Comparison of ENCODE assay signal across 8 cellular contexts in the genomic region with DNA sequence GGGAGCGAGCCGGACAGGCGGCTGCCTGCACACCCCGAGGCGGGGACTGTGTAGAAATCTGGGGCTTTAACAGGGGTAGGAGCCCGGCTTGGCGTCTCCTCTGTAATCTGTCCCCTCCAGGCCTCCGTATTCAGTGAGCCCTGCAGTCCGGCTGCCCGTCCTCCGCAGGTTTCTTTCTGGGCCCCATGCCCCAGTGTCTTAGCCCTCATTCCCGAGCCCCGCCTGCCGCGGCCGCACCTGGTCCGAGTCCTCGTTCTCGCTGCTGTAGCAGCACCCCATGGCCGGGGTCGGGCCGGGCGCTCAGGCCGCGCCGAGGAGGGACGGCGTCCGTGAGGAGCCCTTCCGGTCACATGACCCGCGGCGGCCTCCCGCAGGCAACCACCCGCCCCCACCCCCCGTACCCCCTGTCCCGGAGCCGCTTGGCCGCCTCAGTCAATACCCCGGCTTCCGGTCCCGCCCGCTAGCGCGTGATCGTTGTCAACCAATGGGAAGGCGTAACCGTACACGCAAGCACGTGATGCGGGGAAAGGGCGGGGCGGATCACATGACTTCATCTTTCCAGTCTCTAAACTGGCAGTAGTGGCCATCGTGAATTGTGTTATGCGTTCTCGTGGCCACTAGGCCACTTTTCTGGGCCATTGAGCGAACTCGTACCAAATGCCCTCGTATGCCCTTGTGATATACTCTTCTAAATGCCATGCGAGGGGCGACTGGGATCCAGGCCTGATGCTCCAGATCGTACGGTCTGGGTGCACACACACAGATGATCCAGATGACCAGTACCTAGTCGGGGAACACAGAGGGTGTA. TPM values are rescaled to one million over a fixed set of nuclear protein-coding genes. Genes with fewer than 3 reads are reported as not detected.
DNase-seq lines count a peak whose midpoint lies in the region; ATAC-seq, FAIRE-seq and TF ChIP-seq lines count a peak whose summit lies in the region.

A gene (minus strand): TSS at position 352 of the 808 bp plus-strand sequence. CDS start 73 bp downstream, at position 279.

- DNase-seq in D721Med (ENCODE audit: insufficient read length, low spot score) = peak; percentile 85
- DNase-seq in HuH-7.5 (ENCODE audit: low spot score) = peak; percentile 74
- peak; percentile 99 for DNase-seq in OCI-LY7 (ENCODE audit: low spot score)
- peak; percentile 98 for DNase-seq in activated T-cell treated with anti-CD3 and anti-CD28 coated beads for 1 hour (ENCODE audit: low read depth)
- peak; percentile 99 for DNase-seq in endothelial cell of umbilical vein (ENCODE audit: low read depth, low spot score)
- peak; percentile 96 for DNase-seq in middle frontal gyrus (ENCODE audit: extremely low spot score, low spot score)
- DNase-seq in stimulated activated CD8-positive, alpha-beta memory T cell treated with anti-CD3 and anti-CD28 coated beads, Interleukin-2, amount 100 ng/mL, for 48 hours (ENCODE audit: low read depth in 2 of 2) = peak; percentile 94 to 98

- TF ChIP-seq CTCF in D721Med (IDR thresholded peaks at IDR 0.05; ENCODE audit: insufficient read depth, missing control alignments) (peak; percentile 16), OCI-LY7 (conservative IDR thresholded peaks at IDR 0.05; ENCODE audit: low read length) (peak; percentile 40), endothelial cell of umbilical vein (IDR thresholded peaks at IDR 0.05; ENCODE audit: extremely low read depth in 1 of 2, insufficient read depth in 1 of 2, low read depth in 1 of 2, low read length in 2 of 2) (peak; percentile 34 to 38)

- no peak for FAIRE-seq in D721Med (lab: Jason Lieb, UNC)
- FAIRE-seq in endothelial cell of umbilical vein (lab: Jason Lieb, UNC) = peak; percentile 98

- peak; percentile 82 for ATAC-seq in GM21515 (IDR thresholded peaks at IDR 0.05; ENCODE audit: unreplicated experiment)

- intact Hi-C loops in OCI-LY7 (cut with micrococcal nuclease; ENCODE audit: unreplicated experiment) (loop anchor here (1.0 kb wide), 2 partner anchors 9 to 23 kb away; a partner anchor contains a TSS), endothelial cell of umbilical vein (cut with micrococcal nuclease) (loop anchor here (1.0 to 2.0 kb wide), 3 partner anchors 9 to 62 kb away; a partner anchor contains a TSS)

- peak within 1 kb of the TSS; percentile 99 for H3K9ac ChIP-seq in endothelial cell of umbilical vein (replicated peaks; ENCODE audit: extremely low read depth, insufficient read depth, low read length)

- BruUV-seq in OCI-LY7 (replicated peaks; lab: Mats Ljungman, UMichigan) = no TSS peak
- TSS peak; percentile 59 for BruUV-seq in endothelial cell of umbilical vein (replicated peaks; lab: Mats Ljungman, UMichigan)

- CTCF ChIA-PET in OCI-LY7 (lab: Charles Lee; ENCODE audit: unreplicated experiment) (interaction anchor here (2.8 kb wide), 1 partner anchor 12 kb away, joined by 8 read pairs; no protein-coding TSS in a partner anchor), endothelial cell of umbilical vein (lab: Charles Lee) (interaction anchor here (1.0 to 2.2 kb wide), 3 partner anchors 13 to 328 kb away, joined by 3 to 7 read pairs (median 4); no protein-coding TSS in a partner anchor)

- H3K4me1 ChIP-seq in OCI-LY7 (ENCODE audit: insufficient read depth, low read length, poor library complexity, severe bottlenecking) = peaks cover 25% of the 10 kb centered on the region
- peaks cover 26% of the 10 kb centered on the region for H3K4me1 ChIP-seq in endothelial cell of umbilical vein (ENCODE audit: control insufficient read depth, extremely low read depth, insufficient read depth, low read length)

- peak within 1 kb of the TSS; percentile 71 for H3K27ac ChIP-seq in OCI-LY7 (ENCODE audit: low read depth, low read length, poor library complexity, severe bottlenecking)
- peak within 1 kb of the TSS; percentile 88 for H3K27ac ChIP-seq in endothelial cell of umbilical vein (ENCODE audit: insufficient read depth, low read depth, low read length)

- H3K36me3 ChIP-seq in OCI-LY7 (ENCODE audit: insufficient read depth, low read length) = peaks cover 33% of the 10 kb centered on the region
- H3K36me3 ChIP-seq in endothelial cell of umbilical vein (ENCODE audit: control insufficient read depth in 2 of 2, extremely low read depth in 1 of 2, insufficient read depth in 2 of 2, low read length in 2 of 2) = peaks cover 10 to 11% of the 10 kb centered on the region in 2 experiments

- H3K9me2 ChIP-seq in OCI-LY7 (ENCODE audit: insufficient read depth, low read length) = no peaks in the 10 kb centered on the region

- H3K27me3 ChIP-seq in endothelial cell of umbilical vein (ENCODE audit: control insufficient read depth in 2 of 2, insufficient read depth in 2 of 2, low read length in 2 of 2) = no peaks in the 10 kb centered on the region

- H2AFZ ChIP-seq in OCI-LY7 (ENCODE audit: low read length) (peak within 1 kb of the TSS; percentile 74; the same call in 1 of the 2 replicates), endothelial cell of umbilical vein (ENCODE audit: low read depth, low read length) (peak within 1 kb of the TSS; percentile 79)

- H3K4me2 ChIP-seq in OCI-LY7 (ENCODE audit: low read length) = peak within 1 kb of the TSS; percentile 80
- peak within 1 kb of the TSS; percentile 78 for H3K4me2 ChIP-seq in endothelial cell of umbilical vein (ENCODE audit: insufficient read depth, low read length)

- dilution Hi-C loops in endothelial cell of umbilical vein (cut with MboI; ENCODE audit: extremely low pct_ligation_motif_present, low sequenced_read_pairs) = no loop called here

- POLR2A ChIA-PET in OCI-LY7 (lab: Charles Lee) (interaction anchor here (0.7 to 1.3 kb wide), 3 partner anchors 22 to 64 kb away, joined by 3 to 4 read pairs (median 3); no protein-coding TSS in a partner anchor), endothelial cell of umbilical vein (lab: Charles Lee) (no interaction called here)

- H4K20me1 ChIP-seq in OCI-LY7 (ENCODE audit: insufficient read depth, low read length) (no peaks in the 10 kb centered on the region), endothelial cell of umbilical vein (replicated peaks; ENCODE audit: control insufficient read depth, extremely low read depth, insufficient read depth, low read length) (no peaks in the 10 kb centered on the region)

- TF ChIP-seq POLR2A in endothelial cell of umbilical vein (IDR thresholded peaks at IDR 0.05; ENCODE audit: low read depth, low read length) = peak; percentile 92

- H3K9me3 ChIP-seq in OCI-LY7 (ENCODE audit: low read length) (no peaks in the 10 kb centered on the region), endothelial cell of umbilical vein (replicated peaks; ENCODE audit: control insufficient read depth, insufficient read depth, low read length) (no peaks in the 10 kb centered on the region)

- H3K4me3 ChIP-seq in OCI-LY7 (ENCODE audit: low read depth, low read length, poor library complexity, severe bottlenecking) (peak within 1 kb of the TSS; percentile 76), endothelial cell of umbilical vein (replicated peaks in 1 of 3; ENCODE audit: insufficient read depth in 1 of 3, low read depth in 1 of 3, low read length in 3 of 3) (peak within 1 kb of the TSS; percentile 74 to 97 (median 86))

- H3K79me2 ChIP-seq in OCI-LY7 (ENCODE audit: insufficient read depth, low read depth, low read length) = peaks cover 27% of the 10 kb centered on the region
- H3K79me2 ChIP-seq in endothelial cell of umbilical vein (ENCODE audit: control insufficient read depth, insufficient read depth, low read length) = peaks cover 29% of the 10 kb centered on the region

- H3K9me1 ChIP-seq in endothelial cell of umbilical vein (replicated peaks; ENCODE audit: control insufficient read depth, extremely low read depth, insufficient read depth, low read length) = no peaks in the 10 kb centered on the region

TF ChIP-seq in endothelial cell of umbilical vein, 7 proteins besides CTCF, POLR2A, EP300 and RAD21:
- TF ChIP-seq, protein P1, sequence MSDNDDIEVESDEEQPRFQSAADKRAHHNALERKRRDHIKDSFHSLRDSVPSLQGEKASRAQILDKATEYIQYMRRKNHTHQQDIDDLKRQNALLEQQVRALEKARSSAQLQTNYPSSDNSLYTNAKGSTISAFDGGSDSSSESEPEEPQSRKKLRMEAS (IDR thresholded peaks at IDR 0.05; ENCODE audit: insufficient read depth, insufficient read length) = peak; percentile 99
- no peak for TF ChIP-seq JUN (IDR thresholded peaks at IDR 0.05; ENCODE audit: borderline replicate concordance, insufficient read depth, insufficient read length, low read depth)
- peak; percentile 97 for TF ChIP-seq POLR2AphosphoS5 (IDR thresholded peaks at IDR 0.05; ENCODE audit: insufficient read depth, low read depth, low read length)
- TF ChIP-seq MYC (IDR thresholded peaks at IDR 0.05; ENCODE audit: low read depth, low read length) = no peak
- no peak for TF ChIP-seq GATA2 (IDR thresholded peaks at IDR 0.05; ENCODE audit: insufficient read depth, insufficient read length, low read depth, low read length)
- TF ChIP-seq FOS (IDR thresholded peaks at IDR 0.05; ENCODE audit: borderline replicate concordance, insufficient read depth, low read length) = no peak

RNA-seq across cellular contexts. Expression of the gene that starts here (rescaled TPM):
- total RNA-seq in OCI-LY7 (2014; rRNA removed; shearing (Covaris generic)) = 50.7 and 64.1 TPM in 2 replicates
- total RNA-seq in OCI-LY7 (2022) (58.6 and 61.8 TPM in 2 replicates), endothelial cell of umbilical vein (91.1 and 95.1 TPM in 2 replicates)
- 174 and 214 TPM in 2 replicates for polyA plus RNA-seq in endothelial cell of umbilical vein
- polyA plus RNA-seq in endothelial cell of umbilical vein (2011; cell fraction: cytosol; rRNA removed) = 161 and 169 TPM in 2 replicates
- polyA plus RNA-seq in endothelial cell of umbilical vein (2011; cell fraction: nucleus; rRNA removed) = 71.7 and 89.6 TPM in 2 replicates
- 131 and 133 TPM in 2 replicates for polyA plus RNA-seq in endothelial cell of umbilical vein (2012)
- polyA minus RNA-seq in endothelial cell of umbilical vein = 127 and 132 TPM in 2 replicates
- polyA minus RNA-seq in endothelial cell of umbilical vein (2011; cell fraction: cytosol; rRNA and poly(A)+ RNA removed) = 108 TPM
- 50.9 and 54.2 TPM in 2 replicates for polyA minus RNA-seq in endothelial cell of umbilical vein (2011; cell fraction: nucleus; rRNA and poly(A)+ RNA removed)

Comparison
In these comparisons a context has a peak if more than half of its experiments do, and no peak if none do; other contexts are left out.
1. Peak in every context shown above with its lines: DNase-seq, ATAC-seq, H3K4me3 ChIP-seq and H3K27ac ChIP-seq.